In genomic region chr12:5034605-5035004, GRCh38 we compare ENCODE assay signal across 1 cellular context.
A peak's percentile ranks its signal among the peaks of the same experiment; 100 is the strongest.
TF ChIP-seq lines count a peak whose summit lies in the region.

No MANE protein-coding gene starts in this region.

TF ChIP-seq in GM12878, 131 proteins besides CTCF, POLR2A, EP300 and RAD21 (continued from another document):
- peak; percentile 46; the same call in 1 of the 2 replicates for TF ChIP-seq EED (IDR thresholded peaks at IDR 0.05; ENCODE audit: low read depth)
- TF ChIP-seq FOS (IDR thresholded peaks at IDR 0.05; ENCODE audit: borderline replicate concordance, extremely low read depth, insufficient read length), result no peak
- peak; percentile 23; the same call in 1 of the 2 replicates for TF ChIP-seq CREM (IDR thresholded peaks at IDR 0.05; ENCODE audit: low read depth)
- TF ChIP-seq NR2C2 (IDR thresholded peaks at IDR 0.05; ENCODE audit: borderline replicate concordance, control insufficient read depth, insufficient read length, low read depth), result no peak
- TF ChIP-seq TCF7 (IDR thresholded peaks at IDR 0.05; ENCODE audit: borderline replicate concordance), result peak; percentile 50; the same call in 1 of the 2 replicates
- TF ChIP-seq JUNB (IDR thresholded peaks at IDR 0.05), result peak; percentile 52
- TF ChIP-seq RUNX3 (IDR thresholded peaks at IDR 0.05; ENCODE audit: low read length), result 0 out of 2 replicates have a peak, but pooled peaks have one; percentile 12
- TF ChIP-seq SIX5 (IDR thresholded peaks at IDR 0.05; ENCODE audit: low read depth, low read length, severe bottlenecking), result no peak
